8 cellular contexts compared by ENCODE assay signal in genomic region chr11:83157755-83158473, GRCh38. TPM values are rescaled to one million over a fixed set of nuclear protein-coding genes. Genes with fewer than 3 reads are reported as not detected.
DNase-seq lines count a peak whose midpoint lies in the region; ATAC-seq, FAIRE-seq and TF ChIP-seq lines count a peak whose summit lies in the region.

No MANE protein-coding gene starts in this region.

- peak overlapping the region; percentile 96 for H3K4me2 ChIP-seq in keratinocyte (ENCODE audit: control insufficient read depth, extremely low read depth, insufficient read depth, low read depth, low read length)

- H3K79me2 ChIP-seq in keratinocyte (ENCODE audit: control insufficient read depth, insufficient read depth, low read length) = peaks cover 59% of the 10 kb centered on the region

- H3K4me1 ChIP-seq in keratinocyte (ENCODE audit: control insufficient read depth, extremely low read depth, insufficient read depth, low read length) = peaks cover 18% of the 10 kb centered on the region

- H3K4me3 ChIP-seq in GM12875 (ENCODE audit: low read depth, low read length) (peak overlapping the region; percentile 93), keratinocyte (ENCODE audit: control insufficient read depth in 2 of 3, extremely low read depth in 1 of 3, insufficient read depth in 2 of 3, low read depth in 1 of 3, low read length in 3 of 3) (peak overlapping the region; percentile 93 to 100 (median 96))

- peak overlapping the region; percentile 98 for H3K9ac ChIP-seq in keratinocyte (ENCODE audit: control insufficient read depth, extremely low read depth, insufficient read depth, low read length)

- DNase-seq in NCI-H1105 treated with DMSO at 0.1 percent for 48 hours (lab: John Stamatoyannopoulos, UW) (peak; percentile 44), caudate nucleus (lab: John Stamatoyannopoulos, UW) (peak in 55 of 61 donors; percentile 14 to 91 (median 52)), keratinocyte (ENCODE audit: low read depth, low spot score) (no peak)
- DNase-seq in stimulated activated CD4-positive, alpha-beta T cell treated with anti-CD3 and anti-CD28 coated beads, Interleukin-12 subunit alpha, Interleukin-12 subunit beta, amount 100 ng/mL, for 48 hours (ENCODE audit: low read depth in 2 of 3, low spot score in 1 of 3) = peak; percentile 31 to 49 (median 44)

- no peaks in the 10 kb centered on the region for H3K9me3 ChIP-seq in keratinocyte (ENCODE audit: control insufficient read depth, low read depth, low read length)

- no peak overlapping the region for H2AFZ ChIP-seq in keratinocyte (ENCODE audit: control insufficient read depth, low read length)

- peaks cover 20% of the 10 kb centered on the region for H4K20me1 ChIP-seq in keratinocyte (ENCODE audit: control insufficient read depth, extremely low read depth, insufficient read depth, low read length)

- peak overlapping the region; percentile 96 for H3K27ac ChIP-seq in VCaP
- peak overlapping the region; percentile 98 for H3K27ac ChIP-seq in caudate nucleus (ENCODE audit: low read depth, low read length)
- H3K27ac ChIP-seq in keratinocyte (ENCODE audit: control insufficient read depth, insufficient read depth, low read length) = peak overlapping the region; percentile 98

- dilution Hi-C loops in keratinocyte (cut with MboI; ENCODE audit: extremely low pct_ligation_motif_present, low sequenced_read_pairs) = no loop called here

- ATAC-seq in GM18867 (IDR thresholded peaks at IDR 0.05; ENCODE audit: unreplicated experiment) (no peak), GM19328 (IDR thresholded peaks at IDR 0.05; ENCODE audit: unreplicated experiment) (no peak)

- no peak for TF ChIP-seq CTCF in GM12875 (IDR thresholded peaks at IDR 0.05; ENCODE audit: borderline replicate concordance, insufficient read depth, low read depth, low read length)
- no peak for TF ChIP-seq CTCF in VCaP (conservative IDR thresholded peaks at IDR 0.05)
- TF ChIP-seq CTCF in keratinocyte (optimal IDR thresholded peaks at IDR 0.05 in 1 of 3, IDR thresholded peaks at IDR 0.05 in 1 of 3, conservative IDR thresholded peaks at IDR 0.05 in 1 of 3; ENCODE audit: extremely low read depth in 1 of 3, insufficient read depth in 2 of 3, low read length in 3 of 3) = no peak

- H3K9me1 ChIP-seq in keratinocyte (ENCODE audit: control insufficient read depth, extremely low read depth, insufficient read depth, low read length) = no peaks in the 10 kb centered on the region

- no peak for FAIRE-seq in keratinocyte (lab: Jason Lieb, UNC)

- H3K27me3 ChIP-seq in keratinocyte (ENCODE audit: control insufficient read depth, extremely low read depth, insufficient read depth, low read length) = no peaks in the 10 kb centered on the region

- H3K36me3 ChIP-seq in keratinocyte (ENCODE audit: control insufficient read depth in 2 of 2, extremely low read depth in 1 of 2, insufficient read depth in 2 of 2, low read length in 2 of 2) = peaks cover 0 to 19% of the 10 kb centered on the region in 2 experiments

RNA-seq across cellular contexts. Expression of gene PCF11, which starts 1.0 kb away (rescaled TPM):
- polyA plus RNA-seq in keratinocyte = 16.3 to 32.8 TPM (median 25.8 TPM) in 3 replicates
- polyA plus RNA-seq in keratinocyte (2011; ENCODE audit: low read depth) = 197 TPM
- 6.4 and 15.7 TPM in 2 replicates for polyA plus RNA-seq in keratinocyte (2011; cell fraction: cytosol; rRNA removed)
- 67.5 and 84.3 TPM in 2 replicates for polyA plus RNA-seq in keratinocyte (2011; cell fraction: nucleus; rRNA removed)
- polyA plus RNA-seq in keratinocyte (2012; ENCODE audit: low replicate concordance) = 9.6 and 34.0 TPM in 2 replicates
- 6.8 to 68.1 TPM (median 18.0 TPM) in 3 replicates for polyA minus RNA-seq in keratinocyte
- polyA minus RNA-seq in keratinocyte (2011; cell fraction: cytosol; rRNA and poly(A)+ RNA removed) = 14.0 TPM
- polyA minus RNA-seq in keratinocyte (2011; cell fraction: nucleus; rRNA and poly(A)+ RNA removed) = 27.6 and 45.1 TPM in 2 replicates

RNA-seq across cellular contexts. Expression of gene ANKRD42, which starts 35.6 kb away (rescaled TPM):
- polyA plus RNA-seq in keratinocyte = 5.0 to 11.0 TPM (median 8.4 TPM) in 3 replicates
- polyA plus RNA-seq in keratinocyte (2011; ENCODE audit: low read depth) = 9.7 TPM
- 5.2 and 7.7 TPM in 2 replicates for polyA plus RNA-seq in keratinocyte (2011; cell fraction: cytosol; rRNA removed)
- 9.2 and 12.7 TPM in 2 replicates for polyA plus RNA-seq in keratinocyte (2011; cell fraction: nucleus; rRNA removed)
- 5.8 and 7.9 TPM in 2 replicates for polyA plus RNA-seq in keratinocyte (2012; ENCODE audit: low replicate concordance)
- 1.9 to 4.9 TPM (median 3.5 TPM) in 3 replicates for polyA minus RNA-seq in keratinocyte
- polyA minus RNA-seq in keratinocyte (2011; cell fraction: cytosol; rRNA and poly(A)+ RNA removed) = 5.9 TPM
- 5.1 and 10.7 TPM in 2 replicates for polyA minus RNA-seq in keratinocyte (2011; cell fraction: nucleus; rRNA and poly(A)+ RNA removed)
